Comparison of ENCODE assay signal across 8 cellular contexts in genomic region chr19:5585461-5586299, GRCh38. TPM values are rescaled to one million over a fixed set of nuclear protein-coding genes. Genes with fewer than 3 reads are reported as not detected.
DNase-seq lines count a peak whose midpoint lies in the region; ATAC-seq and TF ChIP-seq lines count a peak whose summit lies in the region.

No MANE protein-coding gene starts in this region.

- H3K27me3 Mint-ChIP-seq in activated T-helper 2 cell treated with anti-CD3 and anti-CD28 coated beads, Interferon-gamma antibody, Interleukin-2, Interleukin-4, amounts not matched to agents 10 μg/mL and 5 μg/mL and 100 μg/mL, durations not matched to agents 14 hours and 24 hours and 36 hours (ENCODE audit: low read depth): no peaks in the 10 kb centered on the region

- peaks cover 9% of the 10 kb centered on the region for H3K4me1 Mint-ChIP-seq in activated T-helper 2 cell treated with anti-CD3 and anti-CD28 coated beads, Interferon-gamma antibody, Interleukin-2, Interleukin-4, amounts not matched to agents 10 μg/mL and 5 μg/mL and 100 μg/mL, durations not matched to agents 14 hours and 24 hours and 36 hours (ENCODE audit: low read depth)

- H3K9me3 ChIP-seq in right atrium auricular region: no peaks in the 10 kb centered on the region

- no peak overlapping the region for H3K4me3 ChIP-seq in right atrium auricular region

- no peaks in the 10 kb centered on the region for H3K27me3 ChIP-seq in right atrium auricular region

- H3K4me1 ChIP-seq in right atrium auricular region: peaks cover 0 to 41% of the 10 kb centered on the region in 2 donors

- peak overlapping the region; percentile 49 for H3K27ac ChIP-seq in right atrium auricular region

- ATAC-seq in HG02763 (IDR thresholded peaks at IDR 0.05; ENCODE audit: unreplicated experiment): no peak
- ATAC-seq in GM21381 (IDR thresholded peaks at IDR 0.05; ENCODE audit: unreplicated experiment): no peak

- peak; percentile 7 for DNase-seq in NCI-H1105 treated with DMSO at 0.1 percent for 48 hours (lab: John Stamatoyannopoulos, UW)
- no peak for DNase-seq in NCI-H1105 (lab: John Stamatoyannopoulos, UW)
- DNase-seq in activated T-helper 2 cell treated with anti-CD3 and anti-CD28 coated beads, Interferon-gamma antibody, Interleukin-2, Interleukin-4, amounts not matched to agents 10 μg/mL and 5 μg/mL and 100 μg/mL, durations not matched to agents 14 hours and 24 hours and 36 hours (ENCODE audit: low spot score): no peak
- peak; percentile 60 for DNase-seq in right atrium auricular region (ENCODE audit: low spot score)
- DNase-seq in stimulated activated CD4-positive, alpha-beta T cell treated with anti-CD3 and anti-CD28 coated beads, Interleukin-15, amount 100 ng/mL, for 24 hours: peak; percentile 62
- DNase-seq in DMS114 treated with DMSO at 0.1 percent for 48 hours (lab: John Stamatoyannopoulos, UW; ENCODE audit: unreplicated experiment): no peak

- no peak for TF ChIP-seq CTCF in right atrium auricular region (IDR thresholded peaks at IDR 0.05)

- H3K36me3 Mint-ChIP-seq in activated T-helper 2 cell treated with anti-CD3 and anti-CD28 coated beads, Interferon-gamma antibody, Interleukin-2, Interleukin-4, amounts not matched to agents 10 μg/mL and 5 μg/mL and 100 μg/mL, durations not matched to agents 14 hours and 24 hours and 36 hours (ENCODE audit: low read depth): peaks cover 42% of the 10 kb centered on the region

- no peaks in the 10 kb centered on the region for H3K9me3 Mint-ChIP-seq in activated T-helper 2 cell treated with anti-CD3 and anti-CD28 coated beads, Interferon-gamma antibody, Interleukin-2, Interleukin-4, amounts not matched to agents 10 μg/mL and 5 μg/mL and 100 μg/mL, durations not matched to agents 14 hours and 24 hours and 36 hours

- H3K27ac Mint-ChIP-seq in activated T-helper 2 cell treated with anti-CD3 and anti-CD28 coated beads, Interferon-gamma antibody, Interleukin-2, Interleukin-4, amounts not matched to agents 10 μg/mL and 5 μg/mL and 100 μg/mL, durations not matched to agents 14 hours and 24 hours and 36 hours: peak overlapping the region; percentile 80

- H3K36me3 ChIP-seq in right atrium auricular region: peaks cover 56% of the 10 kb centered on the region

- H3K4me3 Mint-ChIP-seq in activated T-helper 2 cell treated with anti-CD3 and anti-CD28 coated beads, Interferon-gamma antibody, Interleukin-2, Interleukin-4, amounts not matched to agents 10 μg/mL and 5 μg/mL and 100 μg/mL, durations not matched to agents 14 hours and 24 hours and 36 hours (ENCODE audit: low read depth): no peak overlapping the region

- intact Hi-C loops in activated T-helper 2 cell treated with anti-CD3 and anti-CD28 coated beads, Interferon-gamma antibody, Interleukin-2, Interleukin-4, amounts not matched to agents 10 μg/mL and 5 μg/mL and 100 μg/mL, durations not matched to agents 14 hours and 24 hours and 36 hours (cut with micrococcal nuclease): no loop called here

RNA-seq across cellular contexts. Expression of gene TINCR, which starts 17.9 kb away (rescaled TPM):
- total RNA-seq in activated T-helper 2 cell treated with anti-CD3 and anti-CD28 coated beads, Interferon-gamma antibody, Interleukin-2, Interleukin-4, amounts not matched to agents 10 μg/mL and 5 μg/mL and 100 μg/mL, durations not matched to agents 14 hours and 24 hours and 36 hours: 0.37 and 0.52 TPM in 2 replicates
- total RNA-seq in right atrium auricular region: under 1 TPM in 1 of 2 donors, not detected in 1; 0.59 TPM

RNA-seq across cellular contexts. Expression of gene SAFB2, which starts 36.9 kb away (rescaled TPM):
- total RNA-seq in activated T-helper 2 cell treated with anti-CD3 and anti-CD28 coated beads, Interferon-gamma antibody, Interleukin-2, Interleukin-4, amounts not matched to agents 10 μg/mL and 5 μg/mL and 100 μg/mL, durations not matched to agents 14 hours and 24 hours and 36 hours: 96.1 and 96.7 TPM in 2 replicates
- 10 to 100 TPM; 16.1 to 26.6 TPM for total RNA-seq in right atrium auricular region

RNA-seq across cellular contexts. Expression of gene SAFB, which starts 37.2 kb away (rescaled TPM):
- 132 and 143 TPM in 2 replicates for total RNA-seq in activated T-helper 2 cell treated with anti-CD3 and anti-CD28 coated beads, Interferon-gamma antibody, Interleukin-2, Interleukin-4, amounts not matched to agents 10 μg/mL and 5 μg/mL and 100 μg/mL, durations not matched to agents 14 hours and 24 hours and 36 hours
- 10 to 100 TPM; 31.9 to 32.7 TPM for total RNA-seq in right atrium auricular region

Comparison
In these comparisons a context has a peak if more than half of its experiments do, and no peak if none do; other contexts are left out.
1. DNase-seq: peak in NCI-H1105 treated with DMSO at 0.1 percent for 48 hours (single experiment), right atrium auricular region (single experiment) and stimulated activated CD4-positive, alpha-beta T cell treated with anti-CD3 and anti-CD28 coated beads, Interleukin-15, amount 100 ng/mL, for 24 hours (single experiment); none in NCI-H1105 (single experiment), activated T-helper 2 cell treated with anti-CD3 and anti-CD28 coated beads, Interferon-gamma antibody, Interleukin-2, Interleukin-4, amounts not matched to agents 10 μg/mL and 5 μg/mL and 100 μg/mL, durations not matched to agents 14 hours and 24 hours and 36 hours (single experiment) and DMS114 treated with DMSO at 0.1 percent for 48 hours (single experiment).